In the genomic region with DNA sequence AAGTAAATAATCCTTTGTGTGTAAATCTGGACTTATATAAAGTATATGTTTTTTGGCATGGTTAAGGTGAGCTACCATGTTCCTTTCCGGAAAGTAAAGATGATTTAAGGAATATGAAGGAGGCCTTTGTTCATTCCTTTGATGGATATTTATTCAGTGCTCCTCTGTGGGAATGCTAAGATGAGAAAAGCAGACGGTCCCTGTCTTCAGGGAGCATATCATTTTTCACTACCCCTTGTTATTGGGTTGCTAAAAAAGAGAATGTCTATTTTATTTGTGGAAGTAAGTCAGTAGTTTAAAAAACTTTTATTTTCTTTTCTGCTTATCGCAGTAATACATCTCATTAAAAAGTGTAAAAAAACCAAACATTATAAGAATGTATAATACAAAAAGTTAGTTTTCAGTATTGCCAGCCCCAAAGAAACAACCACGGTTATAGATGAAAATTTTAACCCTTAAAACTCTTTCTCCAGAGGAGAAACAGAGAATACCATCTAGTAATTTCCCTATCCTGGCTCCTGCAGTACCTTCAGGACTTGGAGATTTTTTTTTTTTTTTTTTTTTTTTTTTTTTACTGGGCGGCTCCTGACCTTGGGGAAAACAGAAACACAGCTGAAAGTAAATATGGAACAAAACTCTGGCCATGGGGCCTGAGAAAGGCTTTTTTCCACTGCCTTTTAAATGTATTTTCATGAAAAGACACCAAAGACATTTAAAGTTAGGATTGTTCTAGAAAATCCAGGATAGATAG, we compare ENCODE assay signal across 8 cellular contexts. TPM values are rescaled to one million over a fixed set of nuclear protein-coding genes. Genes with fewer than 3 reads are reported as not detected.
DNase-seq lines count a peak whose midpoint lies in the region; ATAC-seq and TF ChIP-seq lines count a peak whose summit lies in the region.

No MANE protein-coding gene starts in this region.

- no peak for TF ChIP-seq POLR2A in adrenal gland (IDR thresholded peaks at IDR 0.05)

- peak overlapping the region in 1 of 4 donors; percentile 42 for H3K4me3 ChIP-seq in adrenal gland
- H3K4me3 ChIP-seq in mesenchymal stem cell (ENCODE audit: insufficient read depth in 1 of 2, low read depth in 1 of 2, low read length in 2 of 2), result peak overlapping the region in 1 of 2 experiments; percentile 75
- H3K4me3 ChIP-seq in urinary bladder (ENCODE audit: low read depth, low read length), result no peak overlapping the region

- H3K4me3 Mint-ChIP-seq in activated naive CD4-positive, alpha-beta T cell treated with anti-CD3 and anti-CD28 coated beads, Interleukin-2, amount 50 U/mL, for 24 hours, result peak overlapping the region; percentile 93

- H3K18ac ChIP-seq in mesenchymal stem cell (ENCODE audit: low read depth in 1 of 2, low read length in 2 of 2), result no peak overlapping the region

- no peak overlapping the region for H4K91ac ChIP-seq in mesenchymal stem cell (ENCODE audit: low read length)

- peaks cover 19% of the 10 kb centered on the region for H3K4me1 Mint-ChIP-seq in activated naive CD4-positive, alpha-beta T cell treated with anti-CD3 and anti-CD28 coated beads, Interleukin-2, amount 50 U/mL, for 24 hours

- H2BK15ac ChIP-seq in mesenchymal stem cell (ENCODE audit: low read depth, poor library complexity, severe bottlenecking), result no peak overlapping the region

- no peak overlapping the region for H3K23ac ChIP-seq in mesenchymal stem cell (ENCODE audit: low read length in 2 of 2)

- ATAC-seq in GM21515 (IDR thresholded peaks at IDR 0.05; ENCODE audit: unreplicated experiment), result no peak
- no peak for ATAC-seq in GM21619 (IDR thresholded peaks at IDR 0.05; ENCODE audit: unreplicated experiment)

- peak overlapping the region; percentile 99 for H3K27ac Mint-ChIP-seq in activated naive CD4-positive, alpha-beta T cell treated with anti-CD3 and anti-CD28 coated beads, Interleukin-2, amount 50 U/mL, for 24 hours

- no peak overlapping the region for H3K4me2 ChIP-seq in mesenchymal stem cell (ENCODE audit: low read length, poor library complexity, severe bottlenecking)

- no peak overlapping the region for H3K14ac ChIP-seq in mesenchymal stem cell (ENCODE audit: low read length in 2 of 2)

- no peak overlapping the region for H2AFZ ChIP-seq in mesenchymal stem cell (ENCODE audit: low read depth, low read length)

- H4K8ac ChIP-seq in mesenchymal stem cell (ENCODE audit: low read length), result no peak overlapping the region

- H3K4ac ChIP-seq in mesenchymal stem cell (ENCODE audit: low read depth in 1 of 2, low read length in 2 of 2), result no peak overlapping the region

- peak overlapping the region; percentile 54 to 89 (median 85) for H3K27ac ChIP-seq in adrenal gland
- H3K27ac ChIP-seq in mesenchymal stem cell (ENCODE audit: low read length, poor library complexity, severe bottlenecking), result no peak overlapping the region
- H3K27ac ChIP-seq in urinary bladder (ENCODE audit: low read depth), result peak overlapping the region; percentile 26

- intact Hi-C loops in adrenal gland (cut with DNase I), result no loop called here

- H2BK120ac ChIP-seq in mesenchymal stem cell (ENCODE audit: low read depth, low read length), result no peak overlapping the region

- no peak overlapping the region for H2BK12ac ChIP-seq in mesenchymal stem cell (ENCODE audit: low read length in 2 of 2)

- H3K9ac ChIP-seq in mesenchymal stem cell (ENCODE audit: low read length), result peak overlapping the region; percentile 90

- no peak overlapping the region for H2AK5ac ChIP-seq in mesenchymal stem cell (ENCODE audit: low read length, severe bottlenecking)

- WGBS in adrenal gland, 4 donors, result 31 to 50% (median 47%) methylated on average over 5 of the region's 5 CpGs
- WGBS in mesenchymal stem cell, result 64% methylated on average over 3 of the region's 5 CpGs
- 69% methylated on average over 5 of the region's 5 CpGs for WGBS in urinary bladder

- H3K9me3 Mint-ChIP-seq in activated naive CD4-positive, alpha-beta T cell treated with anti-CD3 and anti-CD28 coated beads, Interleukin-2, amount 50 U/mL, for 24 hours, result no peaks in the 10 kb centered on the region

- no peaks in the 10 kb centered on the region for H3K27me3 Mint-ChIP-seq in activated naive CD4-positive, alpha-beta T cell treated with anti-CD3 and anti-CD28 coated beads, Interleukin-2, amount 50 U/mL, for 24 hours

- TF ChIP-seq CTCF in adrenal gland (IDR thresholded peaks at IDR 0.05), result no peak

- H3K79me1 ChIP-seq in mesenchymal stem cell (replicated peaks; ENCODE audit: low read length, poor library complexity, severe bottlenecking), result no peaks in the 10 kb centered on the region

- H3K4me1 ChIP-seq in adrenal gland (replicated peaks in 1 of 2) (peaks cover 13 to 23% of the 10 kb centered on the region in 2 donors), mesenchymal stem cell (ENCODE audit: control insufficient read depth, insufficient read depth, low read depth, low read length) (no peaks in the 10 kb centered on the region), urinary bladder (ENCODE audit: insufficient read depth) (peaks cover 2% of the 10 kb centered on the region)

- H2BK5ac ChIP-seq in mesenchymal stem cell (ENCODE audit: low read depth, low read length, poor library complexity, severe bottlenecking), result no peak overlapping the region

- H3K27me3 ChIP-seq in adrenal gland (no peaks in the 10 kb centered on the region), mesenchymal stem cell (ENCODE audit: control insufficient read depth in 1 of 2, insufficient read depth in 1 of 2, low read length in 2 of 2) (no peaks in the 10 kb centered on the region)

- no peak for DNase-seq in activated naive CD4-positive, alpha-beta T cell (lab: John Stamatoyannopoulos, UW)
- DNase-seq in adrenal gland, result no peak
- DNase-seq in mesenchymal stem cell, result peak; percentile 17
- no peak for DNase-seq in NCI-H2196 (lab: John Stamatoyannopoulos, UW; ENCODE audit: unreplicated experiment)

- no peaks in the 10 kb centered on the region for H3K36me3 Mint-ChIP-seq in activated naive CD4-positive, alpha-beta T cell treated with anti-CD3 and anti-CD28 coated beads, Interleukin-2, amount 50 U/mL, for 24 hours

- H3K36me3 ChIP-seq in adrenal gland (replicated peaks in 1 of 2) (no peaks in the 10 kb centered on the region), mesenchymal stem cell (ENCODE audit: control insufficient read depth in 1 of 2, insufficient read depth in 2 of 2, low read depth in 1 of 2, low read length in 2 of 2) (no peaks in the 10 kb centered on the region), urinary bladder (ENCODE audit: insufficient read depth) (peaks cover 1% of the 10 kb centered on the region)

- H3K9me3 ChIP-seq in adrenal gland (replicated peaks in 1 of 3) (no peaks in the 10 kb centered on the region), mesenchymal stem cell (ENCODE audit: control insufficient read depth, low read length) (no peaks in the 10 kb centered on the region)

RNA-seq across cellular contexts. Expression of gene CNN3, which starts 35.3 kb away (rescaled TPM):
- 100 to 1,000 TPM; 320 to 766 (median 424) TPM for total RNA-seq in adrenal gland
- polyA plus RNA-seq in adrenal gland, result 100 to 1,000 TPM in 2 of 3 donors, 10 to 100 TPM in 1; 97.3 to 418 (median 131) TPM
- polyA plus RNA-seq in mesenchymal stem cell (2013, experiment 1 of 2), result 226 TPM
- polyA plus RNA-seq in mesenchymal stem cell (2013, experiment 2 of 2), result 232 TPM
- total RNA-seq in urinary bladder, result 350 TPM
- 163 TPM for polyA plus RNA-seq in urinary bladder
